Comparison of ENCODE assay signal across 29 cellular contexts in the genomic region with DNA sequence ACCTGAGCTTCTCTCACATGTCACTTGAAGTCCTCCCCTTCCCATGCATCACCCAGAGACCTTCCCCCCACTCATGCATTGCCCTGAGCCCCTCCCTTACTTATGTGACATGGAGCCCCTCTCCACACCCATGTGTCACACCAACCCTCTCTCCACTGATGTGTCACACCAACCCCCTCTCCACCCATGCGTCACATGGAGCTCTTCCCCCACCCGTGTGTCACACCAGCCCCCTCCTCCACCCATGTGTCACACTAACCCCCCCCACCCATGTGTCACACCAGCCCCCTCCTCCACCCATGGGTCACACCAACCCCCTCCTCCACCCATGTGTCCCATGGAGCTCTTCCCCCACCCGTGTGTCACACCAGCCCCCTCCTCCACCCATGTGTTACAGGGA. TPM values are rescaled to one million over a fixed set of nuclear protein-coding genes. Genes with fewer than 3 reads are reported as not detected.
DNase-seq lines count a peak whose midpoint lies in the region; ATAC-seq, FAIRE-seq and TF ChIP-seq lines count a peak whose summit lies in the region.
"Had no signal": no experiment of that assay in that cellular context is flagged by ENCODE, and none has a peak within 500 bp of the region (broad histone marks: within the 10 kb centered on the region; RNA-seq: fewer than 3 reads in every experiment).

No MANE protein-coding gene starts in this region.

- H3K9me3 ChIP-seq in left ventricle myocardium inferior (replicated peaks): no peaks in the 10 kb centered on the region
- H3K9me3 ChIP-seq: neutrophil, Peyer's patch, SJSA1, stomach, tibial nerve had no signal

- no peaks in the 10 kb centered on the region for H3K36me3 ChIP-seq in left ventricle myocardium inferior
- H3K36me3 ChIP-seq: neutrophil, Peyer's patch, stomach, tibial nerve had no signal

- peak; percentile 14 for DNase-seq in EH (ENCODE audit: low read depth)
- no peak for DNase-seq in HTR-8/SVneo (ENCODE audit: insufficient read length, low spot score)
- DNase-seq in left ventricle myocardium inferior: peak; percentile 0
- DNase-seq in sciatic nerve (ENCODE audit: low spot score): peak; percentile 25
- DNase-seq in ureter (ENCODE audit: low spot score): no peak
- no peak for DNase-seq in A172 (ENCODE audit: low spot score)
- no peak for DNase-seq in Ammon's horn (ENCODE audit: low spot score)
- no peak for DNase-seq in activated effector memory CD4-positive, alpha-beta T cell treated with Interleukin-2 at 50 U/mL for 16 hours
- DNase-seq: activated CD4-positive, alpha-beta T cell treated with anti-CD3 and anti-CD28 coated beads for 4 hours; CD4-positive, alpha-beta memory T cell; DMS 273 treated with DMSO at 0.1 percent for 48 hours; Karpas-422; kidney glomerular epithelial cell; NCI-H1694; NCI-H2171; NCI-H524; stimulated activated CD4-positive, alpha-beta T cell treated with anti-CD3 and anti-CD28 coated beads, Interleukin-12 subunit alpha, Interleukin-12 subunit beta, amount 100 ng/mL, for 4 hours; stomach had no signal

- H3K27me3 ChIP-seq in left ventricle myocardium inferior (ENCODE audit: low read depth): peaks cover 42% of the 10 kb centered on the region
- H3K27me3 ChIP-seq: neutrophil, Peyer's patch, SJSA1, tibial nerve had no signal

- ATAC-seq in sciatic nerve: no peak

- no peak for TF ChIP-seq CTCF in left ventricle myocardium inferior (IDR thresholded peaks at IDR 0.05; ENCODE audit: borderline replicate concordance)

- intact Hi-C loops in left ventricle myocardium inferior (cut with micrococcal nuclease) (no loop called here), sciatic nerve (cut with DNase I) (no loop called here)

- no peak overlapping the region for H3K27ac ChIP-seq in left ventricle myocardium inferior (replicated peaks)
- H3K27ac ChIP-seq: neutrophil, Peyer's patch, SJSA1, stomach, tibial nerve had no signal

- H3K4me1 ChIP-seq in left ventricle myocardium inferior: no peaks in the 10 kb centered on the region
- H3K4me1 ChIP-seq: Peyer's patch, SJSA1, stomach, tibial nerve had no signal

- FAIRE-seq in HTR-8/SVneo (lab: Jason Lieb, UNC): peak; percentile 99
- FAIRE-seq: astrocyte, H1 had no signal

- no peak overlapping the region for H3K4me3 ChIP-seq in left ventricle myocardium inferior
- H3K4me3 ChIP-seq: Peyer's patch, SJSA1, stomach, tibial nerve had no signal

RNA-seq across cellular contexts. Expression of a gene that starts 30.4 kb away (rescaled TPM):
- not detected for total RNA-seq in left ventricle myocardium inferior
- total RNA-seq in sciatic nerve: not detected
- total RNA-seq in ureter: not detected
- 0.16 TPM in 1 of 2 replicates, not detected in the other for total RNA-seq in A172 (2014; rRNA removed; shearing (Covaris generic))
- total RNA-seq: CD4-positive, alpha-beta memory T cell; dermis microvascular lymphatic vessel endothelial cell; fibroblast of lung; G401; glomerular endothelial cell; H1; Peyer's patch; SJSA1; stomach; T-helper 1 cell treated with Interleukin-12 subunit alpha and Interleukin-12 subunit beta and Interleukin-4 antibody, amounts not matched to agents 30 ng/mL and 1 ng/mL, for 36 hours; tibial nerve had no signal

RNA-seq across cellular contexts. Expression of a gene that starts 47.2 kb away (rescaled TPM):
- total RNA-seq in left ventricle myocardium inferior: 17.5 TPM
- 154 TPM for total RNA-seq in sciatic nerve
- total RNA-seq in ureter: 77.9 TPM
- total RNA-seq in A172 (2014; rRNA removed; shearing (Covaris generic)): not detected in 2 replicates
- total RNA-seq: astrocyte; CD4-positive, alpha-beta memory T cell; T-helper 1 cell treated with Interleukin-12 subunit alpha and Interleukin-12 subunit beta and Interleukin-4 antibody, amounts not matched to agents 30 ng/mL and 1 ng/mL, for 36 hours had no signal

Comparison
In these comparisons a context has a peak if more than half of its experiments do, and no peak if none do; other contexts are left out.
1. DNase-seq: peak in EH (single experiment), left ventricle myocardium inferior (single experiment) and sciatic nerve (single experiment); none in HTR-8/SVneo (single experiment), ureter (single experiment), A172 (single experiment), Ammon's horn (single experiment) and activated effector memory CD4-positive, alpha-beta T cell treated with Interleukin-2 at 50 U/mL for 16 hours (single experiment).
2. RNA of a gene that starts 47.2 kb away (total RNA-seq): 154 TPM in sciatic nerve (single experiment), 77.9 TPM in ureter (single experiment) and 17.5 TPM in left ventricle myocardium inferior (single experiment); not detected in A172; every median in the first group is over 10 times any median in the second.